In the genomic region with DNA sequence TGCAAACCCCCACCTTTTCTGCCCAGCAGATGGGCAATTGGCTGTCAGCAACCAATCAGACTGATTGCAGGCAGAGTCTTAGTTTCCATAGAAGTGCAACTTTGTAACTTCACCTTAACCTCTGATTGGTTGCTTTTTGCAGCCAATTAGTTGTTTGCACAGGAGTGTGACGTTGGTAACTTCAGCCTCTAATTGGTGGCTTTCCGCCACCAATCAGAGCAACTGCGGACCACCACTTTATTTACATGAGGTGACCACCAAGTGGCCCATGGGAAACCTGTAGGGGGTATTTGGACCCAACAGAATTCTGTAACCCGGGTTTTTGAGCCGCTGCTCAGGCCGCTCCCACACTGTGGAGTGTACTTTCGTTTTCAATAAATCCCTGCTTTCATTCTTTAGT, we compare ENCODE assay signal across 15 cellular contexts. TPM values are rescaled to one million over a fixed set of nuclear protein-coding genes. Genes with fewer than 3 reads are reported as not detected.
DNase-seq lines count a peak whose midpoint lies in the region; ATAC-seq, FAIRE-seq and TF ChIP-seq lines count a peak whose summit lies in the region.
"Had no signal": no experiment of that assay in that cellular context is flagged by ENCODE, and none has a peak within 500 bp of the region (broad histone marks: within the 10 kb centered on the region; RNA-seq: fewer than 3 reads in every experiment).

No MANE protein-coding gene starts in this region.

- no peaks in the 10 kb centered on the region for H4K20me1 ChIP-seq in astrocyte (ENCODE audit: insufficient read depth, low read length)

- peaks cover 4% of the 10 kb centered on the region for H3K27me3 Mint-ChIP-seq in astrocyte (ENCODE audit: low read depth, unreplicated experiment)
- no peaks in the 10 kb centered on the region for H3K27me3 Mint-ChIP-seq in activated T-helper 17 cell treated with anti-CD3 and anti-CD28 coated beads, Interleukin-2, amount 50 U/mL, for 72 hours

- TF ChIP-seq CTCF in astrocyte (IDR thresholded peaks at IDR 0.05; ENCODE audit: insufficient read depth, low read depth, low read length) (no peak), stomach (IDR thresholded peaks at IDR 0.05) (no peak)

- H3K4me3 Mint-ChIP-seq in astrocyte (ENCODE audit: unreplicated experiment): no peak overlapping the region
- no peak overlapping the region for H3K4me3 Mint-ChIP-seq in activated T-helper 17 cell treated with anti-CD3 and anti-CD28 coated beads, Interleukin-2, amount 50 U/mL, for 72 hours
- H3K4me3 Mint-ChIP-seq: activated CD8-positive, alpha-beta T cell treated with anti-CD3 and anti-CD28 coated beads, Interleukin-2, amount 10 ng/mL, durations not matched to agents 7 days and 5 days had no signal

- no peak for TF ChIP-seq POLR2A in stomach (IDR thresholded peaks at IDR 0.05)

- H3K4me1 ChIP-seq in astrocyte (ENCODE audit: insufficient read depth, low read length) (peaks cover 9% of the 10 kb centered on the region), stomach (no peaks in the 10 kb centered on the region)
- H3K4me1 ChIP-seq: adrenal gland had no signal

- H3K9me3 ChIP-seq in astrocyte (ENCODE audit: insufficient read depth, low read depth, low read length): no peaks in the 10 kb centered on the region
- H3K9me3 ChIP-seq in stomach: no peaks in the 10 kb centered on the region
- H3K9me3 ChIP-seq: adrenal gland had no signal

- H3K9ac ChIP-seq in astrocyte (ENCODE audit: low read length): no peak overlapping the region

- H3K27ac ChIP-seq in astrocyte (ENCODE audit: low read depth, low read length) (no peak overlapping the region), layer of hippocampus (ENCODE audit: low read depth, low read length) (peak overlapping the region; percentile 68), stomach (peak overlapping the region in 4 of 5 donors; percentile 40 to 67 (median 51))

- no peak for ATAC-seq in activated T-helper 17 cell treated with anti-CD3 and anti-CD28 coated beads, Interleukin-2, amount 50 U/mL, for 72 hours (replicated peaks)
- ATAC-seq in HG03025 (IDR thresholded peaks at IDR 0.05; ENCODE audit: low FRiP score, unreplicated experiment): no peak
- ATAC-seq: activated CD8-positive, alpha-beta T cell treated with anti-CD3 and anti-CD28 coated beads, Interleukin-2, amount 10 ng/mL, durations not matched to agents 7 days and 5 days had no signal

- peak overlapping the region; percentile 28 for H3K4me2 ChIP-seq in astrocyte (ENCODE audit: low read length)

- H3K4me1 Mint-ChIP-seq in astrocyte (ENCODE audit: low read depth, unreplicated experiment): peaks cover 5% of the 10 kb centered on the region
- peaks cover 13% of the 10 kb centered on the region for H3K4me1 Mint-ChIP-seq in activated T-helper 17 cell treated with anti-CD3 and anti-CD28 coated beads, Interleukin-2, amount 50 U/mL, for 72 hours

- no peak for FAIRE-seq in astrocyte (lab: Jason Lieb, UNC)
- FAIRE-seq: GM18507 had no signal

- H3K36me3 Mint-ChIP-seq in astrocyte (ENCODE audit: low read depth, unreplicated experiment): no peaks in the 10 kb centered on the region
- H3K36me3 Mint-ChIP-seq in activated T-helper 17 cell treated with anti-CD3 and anti-CD28 coated beads, Interleukin-2, amount 50 U/mL, for 72 hours (ENCODE audit: low read depth): peaks cover 74% of the 10 kb centered on the region

- peaks cover 5% of the 10 kb centered on the region for H3K79me2 ChIP-seq in astrocyte (ENCODE audit: insufficient read depth, low read length)

- TF ChIP-seq EP300 in stomach (IDR thresholded peaks at IDR 0.05): no peak

- no peak overlapping the region for H2AFZ ChIP-seq in astrocyte (ENCODE audit: low read depth, low read length)

- 73 to 79% (median 78%) methylated on average over 7 of the region's 7 CpGs for WGBS in stomach, 5 donors

- no peaks in the 10 kb centered on the region for H3K9me3 Mint-ChIP-seq in astrocyte (ENCODE audit: unreplicated experiment)
- no peaks in the 10 kb centered on the region for H3K9me3 Mint-ChIP-seq in activated T-helper 17 cell treated with anti-CD3 and anti-CD28 coated beads, Interleukin-2, amount 50 U/mL, for 72 hours

- no peak overlapping the region for H3K4me3 ChIP-seq in astrocyte (ENCODE audit: insufficient read depth, low read depth, low read length)
- H3K4me3 ChIP-seq in stomach: peak overlapping the region; percentile 5 to 34 (median 20)

- no peak overlapping the region for H3K27ac Mint-ChIP-seq in astrocyte (ENCODE audit: unreplicated experiment)
- H3K27ac Mint-ChIP-seq in activated T-helper 17 cell treated with anti-CD3 and anti-CD28 coated beads, Interleukin-2, amount 50 U/mL, for 72 hours: no peak overlapping the region
- H3K27ac Mint-ChIP-seq: activated CD8-positive, alpha-beta T cell treated with anti-CD3 and anti-CD28 coated beads, Interleukin-2, amount 10 ng/mL, durations not matched to agents 7 days and 5 days; progenitor cell of endocrine pancreas had no signal

- DNase-seq in H4 (ENCODE audit: low spot score): peak; percentile 98
- DNase-seq in astrocyte (ENCODE audit: low read depth): peak; percentile 41
- DNase-seq in stomach: no peak
- DNase-seq in glomerular visceral epithelial cell (ENCODE audit: extremely low spot score): no peak
- DNase-seq in iPS-NIHi7 (ENCODE audit: extremely low spot score): no peak
- DNase-seq: activated CD8-positive, alpha-beta T cell treated with anti-CD3 and anti-CD28 coated beads, Interleukin-2, amount 10 ng/mL, durations not matched to agents 7 days and 5 days; DMS153; NCI-H1930; SIG-M5 had no signal

- intact Hi-C loops in stomach (cut with DNase I; ENCODE audit: low total_unique reads): no loop called here

- H3K27me3 ChIP-seq in astrocyte (ENCODE audit: insufficient read depth, low read length) (no peaks in the 10 kb centered on the region), layer of hippocampus (ENCODE audit: control insufficient read depth, insufficient read depth, low read length) (no peaks in the 10 kb centered on the region), stomach (no peaks in the 10 kb centered on the region)
- H3K27me3 ChIP-seq: adrenal gland had no signal

- H3K36me3 ChIP-seq in astrocyte (ENCODE audit: insufficient read depth, low read length): no peaks in the 10 kb centered on the region
- H3K36me3 ChIP-seq in stomach: no peaks in the 10 kb centered on the region
- H3K36me3 ChIP-seq: adrenal gland had no signal

RNA-seq across cellular contexts. Expression of a gene that starts 32.3 kb away (rescaled TPM):
- 22.8 and 27.3 TPM in 2 replicates for total RNA-seq in H4 (2014; rRNA removed; shearing (Covaris generic))
- total RNA-seq in astrocyte (13.4 and 16.7 TPM in 2 replicates), stomach (10 to 100 TPM; 22.9 to 60.8 (median 40.0) TPM)
- polyA plus RNA-seq in stomach: 10 to 100 TPM; 17.7 to 27.6 (median 24.7) TPM
- 10 to 100 TPM; 41.1 to 95.4 TPM for total RNA-seq in activated T-helper 17 cell treated with anti-CD3 and anti-CD28 coated beads, Interleukin-2, amount 50 U/mL, for 72 hours

RNA-seq across cellular contexts. Expression of a gene that starts 36.0 kb away (rescaled TPM):
- total RNA-seq in H4 (2014; rRNA removed; shearing (Covaris generic)): 2.7 and 3.1 TPM in 2 replicates
- total RNA-seq in astrocyte: 0.38 and 0.70 TPM in 2 replicates
- total RNA-seq in stomach: 100 to 1,000 TPM in 1 of 5 donors, 10 to 100 TPM in 2, 1 to 10 TPM in 1, under 1 TPM in 1; 0.29 to 119 (median 21.0) TPM
- polyA plus RNA-seq in stomach: 1 to 10 TPM; 1.9 to 5.4 (median 4.4) TPM
- total RNA-seq in activated T-helper 17 cell treated with anti-CD3 and anti-CD28 coated beads, Interleukin-2, amount 50 U/mL, for 72 hours: 10 to 100 TPM in 1 of 2 donors, 1 to 10 TPM in 1; 8.7 to 42.2 TPM

RNA-seq across cellular contexts. Expression of a gene that starts 53.5 kb away (rescaled TPM):
- 0.88 and 3.9 TPM in 2 replicates for total RNA-seq in H4 (2014; rRNA removed; shearing (Covaris generic))
- total RNA-seq in astrocyte (2.8 and 4.3 TPM in 2 replicates), stomach (under 1 TPM in 1 of 5 donors, not detected in 4; 0.73 TPM)
- under 1 TPM; 0.19 to 0.61 (median 0.23) TPM for polyA plus RNA-seq in stomach
- total RNA-seq in activated T-helper 17 cell treated with anti-CD3 and anti-CD28 coated beads, Interleukin-2, amount 50 U/mL, for 72 hours: 10 to 100 TPM; 25.2 to 32.7 TPM

Comparison
In these comparisons a context has a peak if more than half of its experiments do, and no peak if none do; other contexts are left out.
1. DNase-seq: peak in H4 (single experiment) and astrocyte (single experiment); none in stomach (single experiment), glomerular visceral epithelial cell (single experiment) and iPS-NIHi7 (single experiment).